In the genomic region with DNA sequence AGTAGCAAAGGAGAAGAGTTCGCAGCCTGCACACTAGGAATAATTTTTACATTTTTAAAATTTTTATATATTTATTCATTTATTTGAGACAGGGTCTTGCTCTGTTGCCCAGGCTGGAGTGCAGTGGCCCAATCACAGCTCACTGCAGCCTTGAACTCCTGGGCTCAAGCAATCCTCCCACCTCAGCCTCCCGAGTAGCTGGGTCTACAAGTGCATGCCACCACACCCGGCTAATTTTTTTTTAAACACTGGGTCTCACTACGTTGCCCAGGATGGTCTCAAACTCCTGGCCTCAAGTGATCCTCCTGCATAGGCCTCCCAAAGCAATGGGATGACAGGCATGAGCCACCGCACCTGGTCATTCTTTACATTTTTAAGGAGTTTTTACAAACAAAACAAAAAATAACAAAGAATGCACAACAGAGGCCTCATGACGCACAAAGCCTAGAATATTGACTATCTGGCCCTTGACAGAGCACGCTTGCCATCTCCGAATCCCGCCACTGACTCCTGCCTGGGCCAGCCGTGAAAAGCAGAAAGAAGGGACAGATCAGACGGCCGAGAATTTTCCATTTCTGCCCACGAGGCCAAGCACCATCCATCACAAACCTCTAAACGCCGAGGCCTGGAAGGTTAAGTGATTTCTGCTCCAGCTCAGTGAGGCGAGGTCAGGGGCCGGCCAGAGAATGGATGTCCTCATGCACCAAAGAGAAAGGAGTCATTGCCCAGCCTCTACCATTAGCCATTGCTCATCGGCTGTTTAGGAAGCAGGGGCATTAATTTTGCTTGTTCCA, we compare ENCODE assay signal across 17 cellular contexts.
DNase-seq lines count a peak whose midpoint lies in the region; ATAC-seq and TF ChIP-seq lines count a peak whose summit lies in the region.
"Had no signal": no experiment of that assay in that cellular context is flagged by ENCODE, and none has a peak within 500 bp of the region (broad histone marks: within the 10 kb centered on the region; RNA-seq: fewer than 3 reads in every experiment).

No MANE protein-coding gene starts in this region.

- no peak overlapping the region for H2BK5ac ChIP-seq in IMR-90 (ENCODE audit: low read depth, low read length, poor library complexity, severe bottlenecking)

- H3K27ac ChIP-seq in IMR-90 (ENCODE audit: insufficient read depth, low read length), result no peak overlapping the region
- H3K27ac ChIP-seq in cingulate gyrus (ENCODE audit: low read depth, low read length), result peak overlapping the region; percentile 95
- peak overlapping the region; percentile 97 for H3K27ac ChIP-seq in stomach smooth muscle (ENCODE audit: low read length)
- H3K27ac ChIP-seq: BLaER1, parathyroid adenoma, SJSA1 had no signal

- H3K4ac ChIP-seq in IMR-90 (ENCODE audit: low read depth, low read length), result 0 out of 2 replicates have a peak overlapping the region, but pooled peaks have one; percentile 1

- no peak overlapping the region for H3K4me2 ChIP-seq in IMR-90 (ENCODE audit: low read depth, low read length)

- H3K79me1 ChIP-seq in IMR-90 (ENCODE audit: low read depth in 1 of 2, low read length in 2 of 2), result no peaks in the 10 kb centered on the region

- H3K4me3 ChIP-seq in IMR-90 (ENCODE audit: insufficient read depth, low read depth, low read length) (no peak overlapping the region), stomach smooth muscle (ENCODE audit: low read length in 2 of 2) (peak overlapping the region; percentile 34 to 76)
- H3K4me3 ChIP-seq: BLaER1, SJSA1 had no signal

- intact Hi-C loops in IMR-90 (cut with micrococcal nuclease), result no loop called here

- POLR2A ChIA-PET in IMR-90 (lab: Charles Lee; ENCODE audit: unreplicated experiment), result no interaction called here

- H2BK20ac ChIP-seq in IMR-90 (ENCODE audit: low read depth, low read length), result peak overlapping the region; percentile 14; the same call in 1 of the 2 replicates

- 72% methylated on average over 12 of the region's 18 CpGs; no CpG with 5 or more reads in 1 of the 2 experiments for WGBS in IMR-90 (ENCODE audit: extremely low coverage in 2 of 2, insufficient read length in 1 of 2), 2 experiments

- no peak for TF ChIP-seq RAD21 in IMR-90 (IDR thresholded peaks at IDR 0.05; ENCODE audit: low read length)

- no peak overlapping the region for H2AK9ac ChIP-seq in IMR-90 (replicated peaks; ENCODE audit: low read depth, low read length, poor library complexity)

- H3K9me3 ChIP-seq in IMR-90 (ENCODE audit: control insufficient read depth, insufficient read depth, low read length) (peaks cover 7% of the 10 kb centered on the region), stomach smooth muscle (ENCODE audit: control insufficient read depth in 2 of 2, low read length in 2 of 2) (no peaks in the 10 kb centered on the region)
- H3K9me3 ChIP-seq: BLaER1 had no signal

- no peak overlapping the region for H4K5ac ChIP-seq in IMR-90 (ENCODE audit: low read depth, low read length)

- dilution Hi-C loops in IMR-90 (cut with HindIII; ENCODE audit: low sequenced_read_pairs, unreplicated experiment), result no loop called here

- no peak overlapping the region for H3K23ac ChIP-seq in IMR-90 (ENCODE audit: low read depth, low read length)

- no peak for TF ChIP-seq POLR2A in IMR-90 (IDR thresholded peaks at IDR 0.05; ENCODE audit: low read depth, low read length)

- H3K4me3 Mint-ChIP-seq in mesothelial cell of epicardium, result no peak overlapping the region

- peaks cover 30% of the 10 kb centered on the region for H3K4me1 Mint-ChIP-seq in mesothelial cell of epicardium

- peaks cover 9% of the 10 kb centered on the region for H3K9me1 ChIP-seq in IMR-90 (ENCODE audit: insufficient read depth, low read length)

- no peaks in the 10 kb centered on the region; the same call in 1 of the 2 replicates for H4K20me1 ChIP-seq in IMR-90 (ENCODE audit: insufficient read depth, low read length)
- H4K20me1 ChIP-seq: BLaER1 had no signal

- no peak overlapping the region for H2AK5ac ChIP-seq in IMR-90 (ENCODE audit: low read depth, low read length)

- no peaks in the 10 kb centered on the region for H3K9me3 Mint-ChIP-seq in mesothelial cell of epicardium

- H3K56ac ChIP-seq in IMR-90 (ENCODE audit: extremely low read depth, insufficient read depth, low read length), result no peak overlapping the region

- no peak overlapping the region for H3K14ac ChIP-seq in IMR-90 (replicated peaks; ENCODE audit: low read depth, low read length)

- H4K91ac ChIP-seq in IMR-90 (ENCODE audit: insufficient read depth, low read depth, low read length), result no peak overlapping the region

- H2AFZ ChIP-seq in IMR-90 (replicated peaks; ENCODE audit: low read length, poor library complexity), result peak overlapping the region; percentile 26
- H2AFZ ChIP-seq: parathyroid adenoma had no signal

- H3K36me3 Mint-ChIP-seq in mesothelial cell of epicardium, result no peaks in the 10 kb centered on the region

- no peak overlapping the region for H3K9ac ChIP-seq in IMR-90 (ENCODE audit: low read depth, low read length)
- H3K9ac ChIP-seq in stomach smooth muscle (ENCODE audit: low read length in 2 of 2), result peak overlapping the region in 1 of 2 donors; percentile 36
- H3K9ac ChIP-seq: BLaER1, parathyroid adenoma had no signal

- DNase-seq in IMR-90 (no peak), mesothelial cell of epicardium (ENCODE audit: low spot score in 2 of 2, unreplicated experiment in 2 of 2) (no peak), NOMO-1 treated with DMSO at 0.1 percent for 48 hours (lab: John Stamatoyannopoulos, UW; ENCODE audit: unreplicated experiment) (no peak), SIG-M5 treated with dmso at 0.1 percent for 504 hours (lab: John Stamatoyannopoulos, UW; ENCODE audit: unreplicated experiment) (no peak)
- DNase-seq: activated CD4-positive, alpha-beta T cell treated with anti-CD3 and anti-CD28 coated beads for 4 hours; activated naive CD4-positive, alpha-beta T cell treated with anti-CD3 and anti-CD28 coated beads, Interleukin-2, amount 50 U/mL, for 16 hours; DMS79 treated with DMSO at 0.1 percent for 48 hours; KBM-7; midbrain; NCI-H1105 treated with DMSO at 0.1 percent for 48 hours had no signal

- no peak overlapping the region for H4K8ac ChIP-seq in IMR-90 (ENCODE audit: low read depth in 2 of 2, low read length in 2 of 2)

- H3K27me3 Mint-ChIP-seq in mesothelial cell of epicardium (ENCODE audit: low read depth), result no peaks in the 10 kb centered on the region

- ATAC-seq in IMR-90 (ENCODE audit: low read depth), result no peak
- ATAC-seq in GM19452 (IDR thresholded peaks at IDR 0.05; ENCODE audit: unreplicated experiment), result no peak
- no peak for ATAC-seq in HG02840 (IDR thresholded peaks at IDR 0.05; ENCODE audit: low FRiP score, unreplicated experiment)

- H3K4me1 ChIP-seq in IMR-90 (ENCODE audit: control insufficient read depth, insufficient read depth, low read length), result peaks cover 26% of the 10 kb centered on the region
- peaks cover 66% of the 10 kb centered on the region for H3K4me1 ChIP-seq in stomach smooth muscle (ENCODE audit: control insufficient read depth, insufficient read depth, low read length)

- no peak overlapping the region for H3K18ac ChIP-seq in IMR-90 (ENCODE audit: low read depth, low read length)

- H3K27me3 ChIP-seq in IMR-90 (ENCODE audit: control insufficient read depth, insufficient read depth, low read length) (no peaks in the 10 kb centered on the region), stomach smooth muscle (ENCODE audit: control insufficient read depth in 1 of 2, insufficient read depth in 2 of 2, low read length in 2 of 2) (no peaks in the 10 kb centered on the region)
- H3K27me3 ChIP-seq: BLaER1, SJSA1 had no signal

- H2BK15ac ChIP-seq in IMR-90 (ENCODE audit: low read depth, low read length), result no peak overlapping the region

- no peak overlapping the region; the same call in 1 of the 2 replicates for H2BK120ac ChIP-seq in IMR-90 (ENCODE audit: low read depth, low read length)

- no TSS peak for BruUV-seq in IMR-90 (replicated peaks; lab: Mats Ljungman, UMichigan)

- H3K36me3 ChIP-seq in IMR-90 (ENCODE audit: control insufficient read depth, insufficient read depth, low read length) (no peaks in the 10 kb centered on the region), stomach smooth muscle (ENCODE audit: control insufficient read depth in 2 of 2, insufficient read depth in 2 of 2, low read length in 2 of 2) (peaks cover 0 to 4% of the 10 kb centered on the region in 2 donors)
- H3K36me3 ChIP-seq: BLaER1 had no signal

- in situ Hi-C loops in IMR-90 (cut with MboI; ENCODE audit: low sequenced_read_pairs), result no loop called here

- H3K27ac Mint-ChIP-seq in mesothelial cell of epicardium, result peak overlapping the region; percentile 49

- CTCF ChIA-PET in IMR-90 (lab: Yijun Ruan, JAX), result no interaction called here

- TF ChIP-seq CTCF in IMR-90 (conservative IDR thresholded peaks at IDR 0.05; ENCODE audit: low read depth, low read length), result no peak
- no peak for TF ChIP-seq CTCF in mesothelial cell of epicardium (IDR thresholded peaks at IDR 0.05; ENCODE audit: unreplicated experiment)

TF ChIP-seq in IMR-90, 13 proteins besides CTCF, POLR2A, EP300 and RAD21 (continues in another document):
- TF ChIP-seq BHLHE40 (IDR thresholded peaks at IDR 0.05; ENCODE audit: low read depth, low read length), result no peak
- no peak for TF ChIP-seq MXI1 (IDR thresholded peaks at IDR 0.05; ENCODE audit: borderline replicate concordance, low read depth, low read length)
- TF ChIP-seq CHD1 (IDR thresholded peaks at IDR 0.05; ENCODE audit: low read depth, low read length), result no peak
- no peak for TF ChIP-seq RCOR1 (IDR thresholded peaks at IDR 0.05; ENCODE audit: insufficient replicate concordance, low read length)
- no peak for TF ChIP-seq MAZ (IDR thresholded peaks at IDR 0.05; ENCODE audit: borderline replicate concordance, low read depth, low read length)
- TF ChIP-seq, protein P1, sequence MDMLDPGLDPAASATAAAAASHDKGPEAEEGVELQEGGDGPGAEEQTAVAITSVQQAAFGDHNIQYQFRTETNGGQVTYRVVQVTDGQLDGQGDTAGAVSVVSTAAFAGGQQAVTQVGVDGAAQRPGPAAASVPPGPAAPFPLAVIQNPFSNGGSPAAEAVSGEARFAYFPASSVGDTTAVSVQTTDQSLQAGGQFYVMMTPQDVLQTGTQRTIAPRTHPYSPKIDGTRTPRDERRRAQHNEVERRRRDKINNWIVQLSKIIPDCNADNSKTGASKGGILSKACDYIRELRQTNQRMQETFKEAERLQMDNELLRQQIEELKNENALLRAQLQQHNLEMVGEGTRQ (IDR thresholded peaks at IDR 0.05; ENCODE audit: low read depth, low read length), result no peak
- no peak for TF ChIP-seq NFE2L2 (IDR thresholded peaks at IDR 0.05; ENCODE audit: low read depth, low read length)
- no peak for TF ChIP-seq MAFK (IDR thresholded peaks at IDR 0.05; ENCODE audit: low read depth, low read length)
- TF ChIP-seq SMC3 (IDR thresholded peaks at IDR 0.05; ENCODE audit: low read depth, low read length), result no peak
- TF ChIP-seq CEBPB (IDR thresholded peaks at IDR 0.05; ENCODE audit: low read depth, low read length), result no peak
- TF ChIP-seq RFX5 (IDR thresholded peaks at IDR 0.05; ENCODE audit: low read depth, low read length), result no peak
